In the genomic region with DNA sequence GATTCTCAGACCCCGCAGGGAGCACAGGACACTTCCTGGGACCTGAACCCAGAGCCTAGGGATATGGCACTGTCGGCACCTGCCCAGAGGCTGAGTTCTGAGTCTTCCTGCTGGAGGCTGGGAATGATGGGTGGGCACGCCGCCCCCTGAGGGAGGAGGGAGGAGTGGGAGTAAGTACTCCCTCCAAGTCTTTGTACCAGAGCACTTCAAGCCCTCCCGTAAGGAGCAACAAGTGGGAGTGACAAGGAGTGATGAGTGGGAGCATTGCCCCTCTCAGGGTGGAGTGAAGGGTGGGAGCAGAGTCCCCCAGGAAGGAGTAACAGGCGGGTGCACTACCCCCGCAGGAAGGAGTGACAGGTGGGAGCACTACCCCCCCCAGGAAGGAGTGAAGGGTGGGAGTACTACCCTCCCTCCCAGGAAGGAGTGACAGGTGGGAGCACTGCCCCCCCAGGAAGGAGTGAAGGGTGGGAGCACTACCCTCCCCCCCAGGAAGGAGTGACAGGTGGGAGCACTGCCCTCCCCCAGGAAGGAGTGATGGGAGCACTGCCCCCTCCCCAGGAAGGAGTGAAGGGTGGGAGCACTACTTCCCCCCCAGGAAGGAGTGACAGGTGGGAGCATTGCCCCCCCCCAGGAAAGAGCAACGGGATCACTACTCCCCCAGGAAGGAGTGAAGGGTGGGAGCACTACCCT, we compare ENCODE assay signal across 17 cellular contexts.
"Had no signal": no experiment of that assay in that cellular context is flagged by ENCODE, and none has a peak within 500 bp of the region (broad histone marks: within the 10 kb centered on the region; RNA-seq: fewer than 3 reads in every experiment).

No MANE protein-coding gene starts in this region.

- H3K27ac Mint-ChIP-seq: activated CD8-positive, alpha-beta T cell treated with anti-CD3 and anti-CD28 coated beads for 36 hours; activated T-helper 1 cell treated with anti-CD3 and anti-CD28 coated beads, Interleukin-12 subunit alpha, Interleukin-12 subunit beta, Interleukin-2, Interleukin-4 antibody, amounts not matched to agents 30 ng/mL and 10 ng/mL and 1 ng/mL, durations not matched to agents 14 hours and 24 hours and 36 hours; type B pancreatic cell had no signal

- H3K4me3 ChIP-seq: coronary artery, heart left ventricle, neural progenitor cell, prostate gland, thoracic aorta, vagina had no signal

- H3K36me3 ChIP-seq: heart left ventricle, neural progenitor cell, prostate gland, thoracic aorta, vagina had no signal

- H3K27me3 ChIP-seq: neural progenitor cell, vagina had no signal

- ATAC-seq: activated CD8-positive, alpha-beta T cell treated with anti-CD3 and anti-CD28 coated beads for 36 hours; heart left ventricle; left colon had no signal

- DNase-seq: activated CD4-positive, alpha-beta T cell treated with anti-CD3 and anti-CD28 coated beads for 48 hours; activated CD8-positive, alpha-beta T cell treated with anti-CD3 and anti-CD28 coated beads for 36 hours; amygdala; cerebellar nuclear complex; islet precursor cell; left colon; mesenchymal stem cell; stimulated activated CD4-positive, alpha-beta T cell treated with anti-CD3 and anti-CD28 coated beads, Interleukin-4, amount 100 ng/mL, for 24 hours had no signal

- H3K4me3 Mint-ChIP-seq: activated CD8-positive, alpha-beta T cell treated with anti-CD3 and anti-CD28 coated beads for 36 hours; activated T-helper 1 cell treated with anti-CD3 and anti-CD28 coated beads, Interleukin-12 subunit alpha, Interleukin-12 subunit beta, Interleukin-2, Interleukin-4 antibody, amounts not matched to agents 30 ng/mL and 10 ng/mL and 1 ng/mL, durations not matched to agents 14 hours and 24 hours and 36 hours; neural progenitor cell; type B pancreatic cell had no signal

- H3K4me1 ChIP-seq: heart left ventricle, neural progenitor cell, prostate gland, vagina had no signal

- H3K9me3 ChIP-seq: heart left ventricle, prostate gland, thoracic aorta, vagina had no signal

- H3K36me3 Mint-ChIP-seq: neural progenitor cell, type B pancreatic cell had no signal

- H3K9me3 Mint-ChIP-seq: activated CD8-positive, alpha-beta T cell treated with anti-CD3 and anti-CD28 coated beads for 36 hours; activated T-helper 1 cell treated with anti-CD3 and anti-CD28 coated beads, Interleukin-12 subunit alpha, Interleukin-12 subunit beta, Interleukin-2, Interleukin-4 antibody, amounts not matched to agents 30 ng/mL and 10 ng/mL and 1 ng/mL, durations not matched to agents 14 hours and 24 hours and 36 hours; neural progenitor cell had no signal

- H3K27ac ChIP-seq: coronary artery, epithelial cell of prostate, heart left ventricle, neural progenitor cell, prostate gland, thoracic aorta, vagina had no signal

- H3K27me3 Mint-ChIP-seq: activated CD8-positive, alpha-beta T cell treated with anti-CD3 and anti-CD28 coated beads for 36 hours had no signal
